Comparison of ENCODE assay signal across 12 cellular contexts in genomic region chr17:48575673-48576478, GRCh38. TPM values are rescaled to one million over a fixed set of nuclear protein-coding genes. Genes with fewer than 3 reads are reported as not detected.
A peak's percentile ranks its signal among the peaks of the same experiment; 100 is the strongest.
DNase-seq lines count a peak whose midpoint lies in the region; ATAC-seq and TF ChIP-seq lines count a peak whose summit lies in the region.
"Had no signal": no experiment of that assay in that cellular context is flagged by ENCODE, and none has a peak within 500 bp of the region (broad histone marks: within the 10 kb centered on the region; RNA-seq: fewer than 3 reads in every experiment).

No MANE protein-coding gene starts in this region.

- no TSS peak for BruUV-seq in IMR-90 (replicated peaks; lab: Mats Ljungman, UMichigan)

- H3K9me1 ChIP-seq in IMR-90 (ENCODE audit: insufficient read depth, low read length) = no peaks in the 10 kb centered on the region

- WGBS in IMR-90 (ENCODE audit: extremely low coverage in 2 of 2, insufficient read length in 1 of 2), 2 experiments = 0% methylated on average over 1 of the region's 22 CpGs; no CpG with 5 or more reads in 1 of the 2 experiments

- H3K27ac ChIP-seq in IMR-90 (ENCODE audit: insufficient read depth, low read length) (peak overlapping the region; percentile 99), colonic mucosa (peak overlapping the region; percentile 70)

- peak overlapping the region; percentile 71; the same call in 2 of the 3 replicates for H2BK15ac ChIP-seq in IMR-90 (ENCODE audit: low read depth, low read length)

- in situ Hi-C loops in IMR-90 (cut with MboI; ENCODE audit: low sequenced_read_pairs) = no loop called here

- H3K27me3 Mint-ChIP-seq in naive B cell = peaks cover 50 to 81% (median 77%) of the 10 kb centered on the region in 3 donors

- peaks cover 0 to 5% (median 0%) of the 10 kb centered on the region in 7 donors for H3K9me3 Mint-ChIP-seq in naive B cell
- H3K9me3 Mint-ChIP-seq: dendritic cell treated with granulocyte-macrophage colony-stimulating factor and Interleukin-4, amounts not matched to agents 40 ng/mL and 50 ng/mL, for 4 days had no signal

- H3K36me3 Mint-ChIP-seq in naive B cell = peaks cover 0 to 8% of the 10 kb centered on the region in 2 donors

- TF ChIP-seq CTCF in AG10803 (conservative IDR thresholded peaks at IDR 0.05; ENCODE audit: low read length) (no peak), IMR-90 (conservative IDR thresholded peaks at IDR 0.05; ENCODE audit: low read depth, low read length) (no peak), colonic mucosa (IDR thresholded peaks at IDR 0.05) (no peak)

- peaks cover 35 to 46% (median 40%) of the 10 kb centered on the region in 3 donors for H3K4me1 Mint-ChIP-seq in naive B cell

- peak overlapping the region in 3 of 6 donors; percentile 44 to 62 (median 57) for H3K27ac Mint-ChIP-seq in naive B cell
- H3K27ac Mint-ChIP-seq: dendritic cell treated with granulocyte-macrophage colony-stimulating factor and Interleukin-4, amounts not matched to agents 40 ng/mL and 50 ng/mL, for 4 days had no signal

- H3K18ac ChIP-seq in IMR-90 (ENCODE audit: low read depth, low read length) = peak overlapping the region; percentile 99

- peak overlapping the region; percentile 97 for H4K5ac ChIP-seq in IMR-90 (ENCODE audit: low read depth, low read length)

- DNase-seq in AG10803 (ENCODE audit: low read depth) = peak; percentile 55
- peak; percentile 67 for DNase-seq in IMR-90
- no peak for DNase-seq in colonic mucosa
- no peak for DNase-seq in naive B cell
- DNase-seq in cerebellar cortex (ENCODE audit: low spot score) = no peak
- DNase-seq in NCI-H146 (lab: John Stamatoyannopoulos, UW) = no peak
- DNase-seq in NCI-H524 (lab: John Stamatoyannopoulos, UW) = no peak
- DNase-seq in DMS 273 treated with DMSO at 0.1 percent for 48 hours (lab: John Stamatoyannopoulos, UW) = no peak
- DNase-seq: activated CD4-positive, alpha-beta T cell treated with anti-CD3 and anti-CD28 coated beads for 48 hours; DMS53; stimulated activated CD4-positive, alpha-beta T cell treated with anti-CD3 and anti-CD28 coated beads, Interleukin-12 subunit alpha, Interleukin-12 subunit beta, amount 100 ng/mL, for 4 hours had no signal

- CTCF ChIA-PET in IMR-90 (lab: Yijun Ruan, JAX) = interaction anchor here (0.6 kb wide), 1 partner anchor 1456 kb away, joined by 3 read pairs; no protein-coding TSS in a partner anchor

- H3K56ac ChIP-seq in IMR-90 (ENCODE audit: extremely low read depth, insufficient read depth, low read length) = peak overlapping the region; percentile 91

- POLR2A ChIA-PET in IMR-90 (lab: Charles Lee; ENCODE audit: unreplicated experiment) = interaction anchor here (1.0 to 1.1 kb wide), 2 partner anchors 12 to 29 kb away, joined by 4 to 5 read pairs; no protein-coding TSS in a partner anchor

- peak overlapping the region; percentile 93 for H2BK120ac ChIP-seq in IMR-90 (ENCODE audit: low read depth, low read length)

- peak overlapping the region; percentile 96 for H3K4me2 ChIP-seq in IMR-90 (ENCODE audit: low read depth, low read length)

- TF ChIP-seq POLR2A in IMR-90 (IDR thresholded peaks at IDR 0.05; ENCODE audit: low read depth, low read length) = 0 out of 2 replicates have a peak, but pooled peaks have one; percentile 27

- H3K4me3 Mint-ChIP-seq in naive B cell = peak overlapping the region in 7 of 8 donors; percentile 29 to 87 (median 68)

- H4K20me1 ChIP-seq in IMR-90 (ENCODE audit: insufficient read depth, low read length) = peaks cover 5% of the 10 kb centered on the region

- peak overlapping the region; percentile 98 for H4K91ac ChIP-seq in IMR-90 (ENCODE audit: insufficient read depth, low read depth, low read length)

- ATAC-seq in IMR-90 (ENCODE audit: low read depth) = no peak
- ATAC-seq in naive B cell (ENCODE audit: low read depth in 2 of 2) = peak; percentile 40 to 41

- H2AK9ac ChIP-seq in IMR-90 (replicated peaks; ENCODE audit: low read depth, low read length, poor library complexity) = peak overlapping the region; percentile 65

- H3K27me3 ChIP-seq in IMR-90 (ENCODE audit: control insufficient read depth, insufficient read depth, low read length) (no peaks in the 10 kb centered on the region), colonic mucosa (no peaks in the 10 kb centered on the region)

- H3K9ac ChIP-seq in IMR-90 (ENCODE audit: low read depth, low read length) (peak overlapping the region; percentile 96), colonic mucosa (ENCODE audit: low read depth in 2 of 2, low read length in 2 of 2) (peak overlapping the region; percentile 34 to 62)

- H3K23ac ChIP-seq in IMR-90 (ENCODE audit: low read depth, low read length) = peak overlapping the region; percentile 99

- intact Hi-C loops in IMR-90 (cut with micrococcal nuclease) = loop anchor here (2.0 kb wide), 1 partner anchor 21 kb away; no protein-coding TSS in a partner anchor
- intact Hi-C loops in colonic mucosa (cut with DNase I) = no loop called here

- H3K79me1 ChIP-seq in IMR-90 (ENCODE audit: low read depth in 1 of 2, low read length in 2 of 2) = no peaks in the 10 kb centered on the region

- H3K36me3 ChIP-seq in IMR-90 (ENCODE audit: control insufficient read depth, insufficient read depth, low read length) (peaks cover 48% of the 10 kb centered on the region), colonic mucosa (no peaks in the 10 kb centered on the region)

- no peak for TF ChIP-seq RAD21 in IMR-90 (IDR thresholded peaks at IDR 0.05; ENCODE audit: low read length)

- peak overlapping the region; percentile 99 for H2BK5ac ChIP-seq in IMR-90 (ENCODE audit: low read depth, low read length, poor library complexity, severe bottlenecking)

- H4K8ac ChIP-seq in IMR-90 (ENCODE audit: low read depth in 2 of 2, low read length in 2 of 2) = peak overlapping the region; percentile 61 to 96

- peak overlapping the region; percentile 100 for H3K14ac ChIP-seq in IMR-90 (replicated peaks; ENCODE audit: low read depth, low read length)

- H3K4me1 ChIP-seq in IMR-90 (ENCODE audit: control insufficient read depth, insufficient read depth, low read length) (peaks cover 20% of the 10 kb centered on the region), colonic mucosa (peaks cover 17% of the 10 kb centered on the region)

- H3K9me3 ChIP-seq in IMR-90 (ENCODE audit: control insufficient read depth, insufficient read depth, low read length) = no peaks in the 10 kb centered on the region
- H3K9me3 ChIP-seq in colonic mucosa = no peaks in the 10 kb centered on the region

- dilution Hi-C loops in IMR-90 (cut with HindIII; ENCODE audit: low sequenced_read_pairs, unreplicated experiment) = no loop called here

- peak overlapping the region; percentile 44 for H2AFZ ChIP-seq in IMR-90 (replicated peaks; ENCODE audit: low read length, poor library complexity)

- peak overlapping the region; percentile 99 for H3K4ac ChIP-seq in IMR-90 (ENCODE audit: low read depth, low read length)

- H3K4me3 ChIP-seq in AG10803 (ENCODE audit: low read length) = peak overlapping the region; percentile 59
- peak overlapping the region; percentile 40 for H3K4me3 ChIP-seq in IMR-90 (ENCODE audit: insufficient read depth, low read depth, low read length)
- H3K4me3 ChIP-seq in colonic mucosa = peak overlapping the region; percentile 35

- peak overlapping the region; percentile 98 for H2AK5ac ChIP-seq in IMR-90 (ENCODE audit: low read depth, low read length)

- peak overlapping the region; percentile 78 for H2BK20ac ChIP-seq in IMR-90 (ENCODE audit: low read depth, low read length)

TF ChIP-seq in IMR-90, 13 proteins besides CTCF, POLR2A, EP300 and RAD21:
- TF ChIP-seq MAZ (IDR thresholded peaks at IDR 0.05; ENCODE audit: borderline replicate concordance, low read depth, low read length) = peak; percentile 25; the same call in 1 of the 2 replicates
- TF ChIP-seq MXI1 (IDR thresholded peaks at IDR 0.05; ENCODE audit: borderline replicate concordance, low read depth, low read length) = no peak
- no peak for TF ChIP-seq RFX5 (IDR thresholded peaks at IDR 0.05; ENCODE audit: low read depth, low read length)
- no peak for TF ChIP-seq SMC3 (IDR thresholded peaks at IDR 0.05; ENCODE audit: low read depth, low read length)
- TF ChIP-seq BHLHE40 (IDR thresholded peaks at IDR 0.05; ENCODE audit: low read depth, low read length) = no peak
- no peak for TF ChIP-seq MAFK (IDR thresholded peaks at IDR 0.05; ENCODE audit: low read depth, low read length)
- no peak for TF ChIP-seq NFE2L2 (IDR thresholded peaks at IDR 0.05; ENCODE audit: low read depth, low read length)
- no peak for TF ChIP-seq CEBPB (IDR thresholded peaks at IDR 0.05; ENCODE audit: low read depth, low read length)

RNA-seq across cellular contexts. Expression of gene HOXB4, which starts 2.3 kb away (rescaled TPM):
- total RNA-seq in IMR-90 (2012; rRNA removed) = 1.9 and 2.0 TPM in 2 replicates
- polyA plus RNA-seq in IMR-90 (2012; rRNA removed) = 7.8 and 8.5 TPM in 2 replicates
- polyA plus RNA-seq in IMR-90 (2012; cell fraction: cytosol; rRNA removed) = 2.2 and 4.1 TPM in 2 replicates
- polyA plus RNA-seq in IMR-90 (2012; cell fraction: nucleus; rRNA removed; ENCODE audit: low replicate concordance) = 17.8 and 38.5 TPM in 2 replicates
- total RNA-seq in colonic mucosa = 1 to 10 TPM; 2.5 to 4.7 TPM
- polyA plus RNA-seq in naive B cell (ENCODE audit: low read depth in 6 of 6) = under 1 TPM in 2 of 6 donors, not detected in 4; 0.07 to 0.25 TPM

RNA-seq across cellular contexts. Expression of gene HOXB3, which starts 14.2 kb away (rescaled TPM):
- total RNA-seq in IMR-90 (2012; rRNA removed) (6.3 and 8.6 TPM in 2 replicates), colonic mucosa (10 to 100 TPM; 17.4 to 31.8 TPM)
- polyA plus RNA-seq in IMR-90 (2012; rRNA removed) (59.6 and 76.4 TPM in 2 replicates), naive B cell (ENCODE audit: low read depth in 6 of 6) (under 1 TPM in 1 of 6 donors, not detected in 5; 0.05 TPM)
- 31.9 and 71.7 TPM in 2 replicates for polyA plus RNA-seq in IMR-90 (2012; cell fraction: cytosol; rRNA removed)
- polyA plus RNA-seq in IMR-90 (2012; cell fraction: nucleus; rRNA removed; ENCODE audit: low replicate concordance) = 383 and 595 TPM in 2 replicates

RNA-seq across cellular contexts. Expression of gene HOXB5, which starts 17.7 kb away (rescaled TPM):
- total RNA-seq in IMR-90 (2012; rRNA removed) (0.54 and 0.56 TPM in 2 replicates), colonic mucosa (10 to 100 TPM; 11.0 to 22.7 TPM)
- polyA plus RNA-seq in IMR-90 (2012; rRNA removed) (18.0 and 18.1 TPM in 2 replicates), naive B cell (ENCODE audit: low read depth in 6 of 6) (not detected)
- 19.7 and 32.7 TPM in 2 replicates for polyA plus RNA-seq in IMR-90 (2012; cell fraction: cytosol; rRNA removed)
- polyA plus RNA-seq in IMR-90 (2012; cell fraction: nucleus; rRNA removed; ENCODE audit: low replicate concordance) = 13.4 and 16.5 TPM in 2 replicates

RNA-seq across cellular contexts. Expression of gene HOXB6, which starts 28.9 kb away (rescaled TPM):
- 11.1 and 11.9 TPM in 2 replicates for total RNA-seq in IMR-90 (2012; rRNA removed)
- polyA plus RNA-seq in IMR-90 (2012; rRNA removed) = 42.2 and 48.1 TPM in 2 replicates
- polyA plus RNA-seq in IMR-90 (2012; cell fraction: cytosol; rRNA removed) = 66.4 and 75.0 TPM in 2 replicates
- 27.7 and 38.2 TPM in 2 replicates for polyA plus RNA-seq in IMR-90 (2012; cell fraction: nucleus; rRNA removed; ENCODE audit: low replicate concordance)
- 10 to 100 TPM; 30.0 to 71.0 TPM for total RNA-seq in colonic mucosa
- not detected for polyA plus RNA-seq in naive B cell (ENCODE audit: low read depth in 6 of 6)

RNA-seq across cellular contexts. Expression of gene HOXB2, which starts 31.0 kb away (rescaled TPM):
- total RNA-seq in IMR-90 (2012; rRNA removed) (2.7 and 3.1 TPM in 2 replicates), colonic mucosa (1 to 10 TPM; 2.6 to 6.4 TPM)
- polyA plus RNA-seq in IMR-90 (2012; rRNA removed) (29.9 and 33.8 TPM in 2 replicates), naive B cell (ENCODE audit: low read depth in 6 of 6) (1 to 10 TPM; 2.3 to 9.3 (median 5.5) TPM)
- polyA plus RNA-seq in IMR-90 (2012; cell fraction: cytosol; rRNA removed) = 31.5 and 50.7 TPM in 2 replicates
- 69.3 and 123 TPM in 2 replicates for polyA plus RNA-seq in IMR-90 (2012; cell fraction: nucleus; rRNA removed; ENCODE audit: low replicate concordance)

Comparison
In these comparisons a context has a peak if more than half of its experiments do, and no peak if none do; other contexts are left out.
1. DNase-seq: peak in AG10803 (single experiment) and IMR-90 (single experiment); none in colonic mucosa (single experiment), naive B cell (single experiment), cerebellar cortex (single experiment), NCI-H146 (single experiment), NCI-H524 (0 of 2) and DMS 273 treated with DMSO at 0.1 percent for 48 hours (single experiment).
2. Peak in every context shown above with its lines, with median percentiles within 50 percentile points of each other: H3K4me3 ChIP-seq.